24 cellular contexts compared by ENCODE assay signal in genomic region chr4:123640824-123641223, GRCh38.
"Had no signal": no experiment of that assay in that cellular context is flagged by ENCODE, and none has a peak within 500 bp of the region (broad histone marks: within the 10 kb centered on the region; RNA-seq: fewer than 3 reads in every experiment).

No MANE protein-coding gene starts in this region.

- H3K27ac ChIP-seq: dorsolateral prefrontal cortex, gastrocnemius medialis, heart left ventricle, hepatocyte, parathyroid adenoma, testis, tibial artery had no signal

- ATAC-seq: gastrocnemius medialis; heart left ventricle; left lobe of liver; mucosa of descending colon; sciatic nerve; stimulated activated memory B cell treated with anti-CD40 and anti-IgM and Interleukin-4, amounts not matched to agents 10 μg/mL and 1 μg/mL and 100 μg/mL, for 72 hours had no signal

- H3K27me3 Mint-ChIP-seq: progenitor cell of endocrine pancreas, type B pancreatic cell had no signal

- H3K36me3 ChIP-seq: gastrocnemius medialis, heart left ventricle, tibial artery had no signal

- H3K4me1 ChIP-seq: gastrocnemius medialis, heart left ventricle, parathyroid adenoma, testis, tibial artery had no signal

- H3K4me1 Mint-ChIP-seq: mesothelial cell of epicardium; naive B cell; stimulated activated memory B cell treated with anti-CD40 and anti-IgM and Interleukin-4, amounts not matched to agents 10 μg/mL and 1 μg/mL and 100 μg/mL, for 72 hours had no signal

- H3K4me3 Mint-ChIP-seq: mesothelial cell of epicardium; naive B cell; stimulated activated memory B cell treated with anti-CD40 and anti-IgM and Interleukin-4, amounts not matched to agents 10 μg/mL and 1 μg/mL and 100 μg/mL, for 72 hours; type B pancreatic cell had no signal

- DNase-seq: cerebellar nuclear complex; dorsolateral prefrontal cortex; effector CD4-positive, alpha-beta T cell; gastrocnemius medialis; heart left ventricle; kidney; mucosa of descending colon; naive B cell; stimulated activated CD4-positive, alpha-beta T cell treated with anti-CD3 and anti-CD28 coated beads, Interleukin-12 subunit alpha, Interleukin-12 subunit beta, amount 100 ng/mL, for 4 hours; stimulated activated CD4-positive, alpha-beta T cell treated with anti-CD3 and anti-CD28 coated beads, Interleukin-1b, Interleukin-23, amount 100 ng/mL, for 48 hours; stimulated activated CD4-positive, alpha-beta T cell treated with anti-CD3 and anti-CD28 coated beads, Interleukin-4, amount 100 ng/mL, for 1 hour; stimulated activated naive CD8-positive, alpha-beta T cell treated with anti-CD3 and anti-CD28 coated beads, Interleukin-15, Interleukin-2, amounts not matched to agents 100 U/mL and 50 U/mL, for 24 hours; substantia nigra; testis; tibial artery had no signal

- H3K27ac Mint-ChIP-seq: mesothelial cell of epicardium; progenitor cell of endocrine pancreas; stimulated activated memory B cell treated with anti-CD40 and anti-IgM and Interleukin-4, amounts not matched to agents 10 μg/mL and 1 μg/mL and 100 μg/mL, for 72 hours; type B pancreatic cell had no signal

- H3K4me3 ChIP-seq: dorsolateral prefrontal cortex, gastrocnemius medialis, heart left ventricle, hepatocyte, mucosa of descending colon, smooth muscle cell, testis, tibial artery had no signal

- H3K9me3 ChIP-seq: gastrocnemius medialis, mucosa of descending colon, testis, tibial artery had no signal
